Comparison of ENCODE assay signal across 20 cellular contexts in genomic region chr3:160629491-160629890, GRCh38. TPM values are rescaled to one million over a fixed set of nuclear protein-coding genes. Genes with fewer than 3 reads are reported as not detected.
A peak's percentile ranks its signal among the peaks of the same experiment; 100 is the strongest.
DNase-seq lines count a peak whose midpoint lies in the region; TF ChIP-seq lines count a peak whose summit lies in the region.
"Had no signal": no experiment of that assay in that cellular context is flagged by ENCODE, and none has a peak within 500 bp of the region (broad histone marks: within the 10 kb centered on the region; RNA-seq: fewer than 3 reads in every experiment).

No MANE protein-coding gene starts in this region.

- in situ Hi-C loops in GM13976 (cut with MboI; ENCODE audit: low sequenced_read_pairs, unreplicated experiment): no loop called here

- DNase-seq in amniotic epithelial cell (ENCODE audit: low read depth) (peak; percentile 81), fibroblast of pulmonary artery (ENCODE audit: low read depth) (peak; percentile 22), thyroid gland (peak; percentile 6 to 24), GM13976 (ENCODE audit: low spot score) (no peak), DMS53 treated with DMSO at 0.1 percent for 48 hours (lab: John Stamatoyannopoulos, UW; ENCODE audit: unreplicated experiment) (no peak), COLO829 (ENCODE audit: low spot score) (no peak)
- DNase-seq: 8988T; ACHN; BE2C; C1 segment of cervical spinal cord; Caco-2; Calu3; CD4-positive, alpha-beta memory T cell; CD4-positive, CD25-positive, alpha-beta regulatory T cell; CD8-positive, alpha-beta memory T cell; DMS79; DND-41; GF-D8 had no signal

- TF ChIP-seq POLR2A in thyroid gland (IDR thresholded peaks at IDR 0.05): no peak

- H3K4me1 ChIP-seq in thyroid gland: peaks cover 6 to 9% of the 10 kb centered on the region in 2 donors
- H3K4me1 ChIP-seq: BE2C, BLaER1, Caco-2 had no signal

- no peak for TF ChIP-seq CTCF in fibroblast of pulmonary artery (IDR thresholded peaks at IDR 0.05; ENCODE audit: low read length, missing control alignments)
- no peak for TF ChIP-seq CTCF in thyroid gland (IDR thresholded peaks at IDR 0.05)
- no peak for TF ChIP-seq CTCF in GM13976 (IDR thresholded peaks at IDR 0.05; ENCODE audit: borderline replicate concordance, control extremely low read depth, extremely low read depth, insufficient read depth, missing control alignments)

- H3K4me3 ChIP-seq in fibroblast of pulmonary artery (replicated peaks; ENCODE audit: low read depth, low read length): no peak overlapping the region
- H3K4me3 ChIP-seq in thyroid gland (replicated peaks in 1 of 3): no peak overlapping the region
- H3K4me3 ChIP-seq: BLaER1 had no signal

- no peaks in the 10 kb centered on the region for H3K9me3 ChIP-seq in thyroid gland
- H3K9me3 ChIP-seq: BE2C, BLaER1, Caco-2 had no signal

- peak overlapping the region in 1 of 3 donors; percentile 53 for H3K27ac ChIP-seq in thyroid gland
- H3K27ac ChIP-seq: BLaER1 had no signal

- WGBS in thyroid gland, 2 donors: 40 to 44% methylated on average over 2 of the region's 2 CpGs

- H3K36me3 ChIP-seq in thyroid gland: no peaks in the 10 kb centered on the region
- H3K36me3 ChIP-seq: BE2C, BLaER1 had no signal

- H3K27me3 ChIP-seq in thyroid gland: no peaks in the 10 kb centered on the region
- H3K27me3 ChIP-seq: BE2C, BLaER1 had no signal

- intact Hi-C loops in thyroid gland (cut with DNase I): no loop called here

RNA-seq across cellular contexts. Expression of gene ARL14, which starts 47.5 kb away (rescaled TPM):
- not detected for total RNA-seq in thyroid gland
- total RNA-seq: A673; CD4-positive, alpha-beta memory T cell; CD4-positive, CD25-positive, alpha-beta regulatory T cell; CD8-positive, alpha-beta memory T cell had no signal

Comparison
In these comparisons a context has a peak if more than half of its experiments do, and no peak if none do; other contexts are left out.
1. DNase-seq: peak in amniotic epithelial cell (single experiment), fibroblast of pulmonary artery (single experiment) and thyroid gland (2 of 2); none in GM13976 (single experiment), DMS53 treated with DMSO at 0.1 percent for 48 hours (single experiment) and COLO829 (single experiment).